ENCODE assay signal across 1 cellular context in the genomic region with DNA sequence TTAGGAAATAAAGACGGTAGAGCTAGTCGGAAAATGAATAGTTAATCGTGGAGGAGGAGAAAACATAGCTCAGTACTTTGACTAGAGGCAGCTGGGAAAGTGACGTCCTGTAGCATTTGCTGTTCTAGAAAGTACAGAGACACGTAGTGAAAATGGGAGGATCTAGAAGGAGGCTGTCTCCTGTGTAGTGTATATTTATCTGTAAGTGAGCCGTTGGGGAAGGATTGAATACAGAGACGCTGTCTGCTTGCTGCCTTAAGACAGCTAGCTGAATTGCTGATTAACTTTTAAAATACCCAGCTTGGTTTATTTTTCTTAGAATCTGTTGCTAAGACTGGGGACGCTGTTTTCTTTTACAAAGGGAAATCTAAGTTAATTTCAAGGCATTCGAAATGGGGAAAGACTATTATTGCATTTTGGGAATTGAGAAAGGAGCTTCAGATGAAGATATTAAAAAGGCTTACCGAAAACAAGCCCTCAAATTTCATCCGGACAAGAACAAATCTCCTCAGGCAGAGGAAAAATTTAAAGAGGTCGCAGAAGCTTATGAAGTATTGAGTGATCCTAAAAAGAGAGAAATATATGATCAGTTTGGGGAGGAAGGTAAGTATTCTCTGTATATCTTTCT.
TF ChIP-seq lines count a peak whose summit lies in the region.

A gene (plus strand): TSS at position 221 of the 628 bp plus-strand sequence. CDS start 172 bp downstream, at position 393.

TF ChIP-seq in H1, 55 proteins besides CTCF, POLR2A, EP300 and RAD21 (continued from another document):
- TF ChIP-seq CEBPB (IDR thresholded peaks at IDR 0.05; ENCODE audit: low read depth, low read length) (no peak), EZH2 (IDR thresholded peaks at IDR 0.05; ENCODE audit: low read depth, low read length, severe bottlenecking) (no peak), JUND (IDR thresholded peaks at IDR 0.05; ENCODE audit: low read length) (no peak), CHD1 (IDR thresholded peaks at IDR 0.05; ENCODE audit: low read depth, low read length) (no peak), RBBP5 (IDR thresholded peaks at IDR 0.05; ENCODE audit: borderline replicate concordance, low read depth, low read length) (no peak), SRF (IDR thresholded peaks at IDR 0.05; ENCODE audit: low read depth, low read length) (no peak), SIX5 (IDR thresholded peaks at IDR 0.05; ENCODE audit: low read depth, low read length) (no peak), ASH2L (IDR thresholded peaks at IDR 0.05; ENCODE audit: low read length) (peak; percentile 34), ZNF274 (IDR thresholded peaks at IDR 0.05; ENCODE audit: borderline replicate concordance, extremely low read depth, low read length) (no peak), BCL11A (IDR thresholded peaks at IDR 0.05; ENCODE audit: low read depth in 2 of 2, low read length in 2 of 2) (no peak), KDM1A (IDR thresholded peaks at IDR 0.05; ENCODE audit: borderline replicate concordance, low read length) (no peak), SP2 (IDR thresholded peaks at IDR 0.05; ENCODE audit: low read length) (no peak), KDM5A (IDR thresholded peaks at IDR 0.05; ENCODE audit: low read length) (no peak), BACH1 (IDR thresholded peaks at IDR 0.05; ENCODE audit: low read length) (no peak), CHD2 (IDR thresholded peaks at IDR 0.05; ENCODE audit: low read length) (no peak), PHF8 (conservative IDR thresholded peaks at IDR 0.05; ENCODE audit: low read depth, low read length) (no peak), FOSL1 (IDR thresholded peaks at IDR 0.05; ENCODE audit: insufficient read depth, low read depth, low read length) (no peak), TEAD4 (IDR thresholded peaks at IDR 0.05; ENCODE audit: low read depth, low read length) (no peak), POLR2AphosphoS5 (IDR thresholded peaks at IDR 0.05; ENCODE audit: low read depth, low read length) (peak; percentile 3; the same call in 1 of the 2 replicates), JUN (IDR thresholded peaks at IDR 0.05; ENCODE audit: low read depth, low read length) (no peak), GABPA (IDR thresholded peaks at IDR 0.05; ENCODE audit: borderline replicate concordance, insufficient read depth, low read length) (no peak), SIN3A (conservative IDR thresholded peaks at IDR 0.05 in 1 of 2, IDR thresholded peaks at IDR 0.05 in 1 of 2; ENCODE audit: low read depth in 1 of 2, low read length in 2 of 2) (no peak), RFX5 (IDR thresholded peaks at IDR 0.05; ENCODE audit: borderline replicate concordance, low read depth, low read length) (no peak)
